ENCODE assay signal across 8 cellular contexts in the genomic region with DNA sequence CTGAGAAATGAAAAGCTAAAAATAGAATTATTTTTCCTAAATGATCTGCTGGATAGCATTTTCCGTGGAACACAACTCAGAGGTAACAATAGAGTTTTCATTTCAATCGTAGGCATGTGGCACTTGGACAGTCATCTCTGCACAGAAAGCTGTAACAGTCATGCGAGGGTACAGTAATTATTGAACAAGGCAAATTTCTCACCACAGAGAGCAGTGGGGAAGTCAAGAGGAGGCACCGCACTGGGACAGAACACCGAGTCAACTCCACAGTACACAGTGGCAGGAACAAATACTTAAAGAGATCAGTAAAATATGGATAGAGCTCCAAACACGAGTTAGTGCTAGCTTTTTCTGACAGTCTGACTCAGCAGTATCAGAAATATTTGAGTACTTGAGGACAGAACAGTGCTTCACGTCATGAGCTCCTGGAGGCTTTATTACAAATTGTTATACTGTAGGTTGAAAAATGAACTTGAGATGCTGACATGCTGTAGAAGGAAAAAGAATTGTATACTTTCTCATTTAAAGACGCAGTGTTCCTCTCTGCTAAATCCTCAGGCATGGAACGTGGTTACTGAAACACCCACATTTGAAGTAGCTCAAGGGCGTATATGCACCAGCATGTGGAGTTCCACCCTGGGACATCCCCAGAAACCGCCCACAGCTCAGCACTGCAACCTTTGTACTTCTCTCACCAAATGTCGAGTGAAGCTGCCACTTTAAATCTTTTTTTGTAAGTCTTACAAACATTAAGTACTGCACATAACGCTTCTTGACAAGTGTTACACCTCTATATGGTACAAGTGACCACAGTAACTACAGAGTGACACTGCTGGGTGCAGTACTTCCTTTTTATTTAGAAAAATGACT. TPM values are rescaled to one million over a fixed set of nuclear protein-coding genes. Genes with fewer than 3 reads are reported as not detected.
DNase-seq lines count a peak whose midpoint lies in the region; ATAC-seq, FAIRE-seq and TF ChIP-seq lines count a peak whose summit lies in the region.

No MANE protein-coding gene starts in this region.

- H3K27me3 ChIP-seq in OCI-LY3 (ENCODE audit: low read depth, low read length) (no peaks in the 10 kb centered on the region), K562 (ENCODE audit: control insufficient read depth in 2 of 2, insufficient read depth in 2 of 2, low read length in 2 of 2) (no peaks in the 10 kb centered on the region)

- TSS peak; percentile 2 for BruUV-seq in K562 (replicated peaks; lab: Mats Ljungman, UMichigan)

- TF ChIP-seq RAD21 in K562 (CRISPR knock-in tag; conservative IDR thresholded peaks at IDR 0.05 in 1 of 2, IDR thresholded peaks at IDR 0.05 in 1 of 2): no peak

- H3K9ac ChIP-seq in OCI-LY3 (ENCODE audit: low read length) (peak overlapping the region; percentile 27; the same call in 1 of the 2 replicates), K562 (ENCODE audit: insufficient read depth in 1 of 2, low read depth in 2 of 2, low read length in 2 of 2) (no peak overlapping the region)

- H3K36me3 ChIP-seq in OCI-LY3 (replicated peaks; ENCODE audit: low read depth, low read length) (peaks cover 85% of the 10 kb centered on the region), K562 (ENCODE audit: control insufficient read depth, insufficient read depth, low read length) (peaks cover 95% of the 10 kb centered on the region)

- H3K27ac ChIP-seq in OCI-LY3 (ENCODE audit: low read length): peak overlapping the region; percentile 73
- no peak overlapping the region for H3K27ac ChIP-seq in K562 (ENCODE audit: extremely low read depth, low read depth, low read length)

- CTCF ChIA-PET in K562 (lab: Yijun Ruan, JAX; ENCODE audit: low intra/inter-chr PET ratio): interaction anchor here (0.7 kb wide), 1 partner anchor 973 kb away, joined by 3 read pairs; no protein-coding TSS in a partner anchor

- H3K4me3 ChIP-seq in OCI-LY3 (ENCODE audit: low read length) (peak overlapping the region; percentile 51), K562 (no peak overlapping the region)

- H3K4me2 ChIP-seq in OCI-LY3 (ENCODE audit: low read length) (peak overlapping the region; percentile 78), K562 (ENCODE audit: insufficient read depth, low read length) (no peak overlapping the region)

- FAIRE-seq in K562 (lab: Jason Lieb, UNC): no peak

- no peak for TF ChIP-seq POLR2A in K562 (conservative IDR thresholded peaks at IDR 0.05)

- no peak for TF ChIP-seq EP300 in K562 (IDR thresholded peaks at IDR 0.05; ENCODE audit: low read length)

- ATAC-seq in GM18870 (IDR thresholded peaks at IDR 0.05; ENCODE audit: unreplicated experiment) (peak; percentile 42), K562 (no peak), HG03280 (IDR thresholded peaks at IDR 0.05; ENCODE audit: unreplicated experiment) (no peak), GM19455 (IDR thresholded peaks at IDR 0.05; ENCODE audit: unreplicated experiment) (no peak)

- H4K20me1 ChIP-seq in OCI-LY3 (ENCODE audit: insufficient read depth, low read length) (peaks cover 67% of the 10 kb centered on the region), K562 (replicated peaks; ENCODE audit: control insufficient read depth, insufficient read depth, low read length) (no peaks in the 10 kb centered on the region; the same call in none of the 2 replicates)

- POLR2A ChIA-PET in K562 (lab: Yijun Ruan, JAX): interaction anchor here (0.6 to 16.6 kb wide), 16 partner anchors 6 to 1749 kb away, joined by 3 to 258 read pairs (median 7); no protein-coding TSS in a partner anchor

- in situ Hi-C loops in K562 (cut with MboI): no loop called here

- peaks cover 42% of the 10 kb centered on the region for H3K4me1 ChIP-seq in OCI-LY3 (ENCODE audit: low read length)
- H3K4me1 ChIP-seq in K562 (replicated peaks in 1 of 2; ENCODE audit: control insufficient read depth in 2 of 2, insufficient read depth in 2 of 2, low read length in 2 of 2): peaks cover 6 to 9% of the 10 kb centered on the region in 2 experiments; a peak in 3 of 5 replicates

- H3K9me3 ChIP-seq in OCI-LY3 (ENCODE audit: insufficient read depth, low read length) (no peaks in the 10 kb centered on the region), K562 (replicated peaks; ENCODE audit: control insufficient read depth, insufficient read depth, low read depth, low read length) (no peaks in the 10 kb centered on the region)

- H3K9me1 ChIP-seq in K562 (ENCODE audit: control insufficient read depth, insufficient read depth, low read length): no peaks in the 10 kb centered on the region

- intact Hi-C loops in K562 (cut with micrococcal nuclease): no loop called here

- no peaks in the 10 kb centered on the region for H3K79me2 ChIP-seq in OCI-LY3 (ENCODE audit: low read length)
- H3K79me2 ChIP-seq in K562 (ENCODE audit: control insufficient read depth, insufficient read depth, low read length): no peaks in the 10 kb centered on the region

- no peak overlapping the region for H2AFZ ChIP-seq in OCI-LY3 (ENCODE audit: low read depth, low read length)
- H2AFZ ChIP-seq in K562 (ENCODE audit: low read depth, low read length): no peak overlapping the region

- 80% methylated on average over 13 of the region's 13 CpGs for WGBS in K562 (ENCODE audit: insufficient coverage, low coverage, missing lambda C conversion rate)

- TF ChIP-seq CTCF in OCI-LY3 (IDR thresholded peaks at IDR 0.05; ENCODE audit: low read depth, low read length) (no peak), K562 (IDR thresholded peaks at IDR 0.05 in 2 of 3, conservative IDR thresholded peaks at IDR 0.05 in 1 of 3; ENCODE audit: insufficient read depth in 2 of 3, low read depth in 1 of 3, low read length in 3 of 3) (no peak)

- no peak for DNase-seq in K562 (ENCODE audit: extremely low read depth in 1 of 4, low spot score in 3 of 4)
- DNase-seq in stimulated activated CD4-positive, alpha-beta T cell treated with anti-CD3 and anti-CD28 coated beads, Interleukin-4, amount 100 ng/mL, for 24 hours: peak; percentile 61
- no peak for DNase-seq in NCI-H446 treated with DMSO at 0.1 percent for 48 hours (lab: John Stamatoyannopoulos, UW)
- no peak for DNase-seq in DMS79 treated with DMSO at 0.1 percent for 48 hours (lab: John Stamatoyannopoulos, UW)

TF ChIP-seq in K562, 482 proteins besides CTCF, POLR2A, EP300 and RAD21 (continues in another document):
- TF ChIP-seq SREBF1 (IDR thresholded peaks at IDR 0.05; ENCODE audit: borderline replicate concordance, low read depth, low read length): no peak
- TF ChIP-seq ZNF76 (CRISPR knock-in tag; IDR thresholded peaks at IDR 0.05; ENCODE audit: borderline replicate concordance): no peak
- no peak for TF ChIP-seq HDGF (IDR thresholded peaks at IDR 0.05)
- no peak for TF ChIP-seq CTBP1 (IDR thresholded peaks at IDR 0.05; ENCODE audit: borderline replicate concordance)
- TF ChIP-seq, protein P1, sequence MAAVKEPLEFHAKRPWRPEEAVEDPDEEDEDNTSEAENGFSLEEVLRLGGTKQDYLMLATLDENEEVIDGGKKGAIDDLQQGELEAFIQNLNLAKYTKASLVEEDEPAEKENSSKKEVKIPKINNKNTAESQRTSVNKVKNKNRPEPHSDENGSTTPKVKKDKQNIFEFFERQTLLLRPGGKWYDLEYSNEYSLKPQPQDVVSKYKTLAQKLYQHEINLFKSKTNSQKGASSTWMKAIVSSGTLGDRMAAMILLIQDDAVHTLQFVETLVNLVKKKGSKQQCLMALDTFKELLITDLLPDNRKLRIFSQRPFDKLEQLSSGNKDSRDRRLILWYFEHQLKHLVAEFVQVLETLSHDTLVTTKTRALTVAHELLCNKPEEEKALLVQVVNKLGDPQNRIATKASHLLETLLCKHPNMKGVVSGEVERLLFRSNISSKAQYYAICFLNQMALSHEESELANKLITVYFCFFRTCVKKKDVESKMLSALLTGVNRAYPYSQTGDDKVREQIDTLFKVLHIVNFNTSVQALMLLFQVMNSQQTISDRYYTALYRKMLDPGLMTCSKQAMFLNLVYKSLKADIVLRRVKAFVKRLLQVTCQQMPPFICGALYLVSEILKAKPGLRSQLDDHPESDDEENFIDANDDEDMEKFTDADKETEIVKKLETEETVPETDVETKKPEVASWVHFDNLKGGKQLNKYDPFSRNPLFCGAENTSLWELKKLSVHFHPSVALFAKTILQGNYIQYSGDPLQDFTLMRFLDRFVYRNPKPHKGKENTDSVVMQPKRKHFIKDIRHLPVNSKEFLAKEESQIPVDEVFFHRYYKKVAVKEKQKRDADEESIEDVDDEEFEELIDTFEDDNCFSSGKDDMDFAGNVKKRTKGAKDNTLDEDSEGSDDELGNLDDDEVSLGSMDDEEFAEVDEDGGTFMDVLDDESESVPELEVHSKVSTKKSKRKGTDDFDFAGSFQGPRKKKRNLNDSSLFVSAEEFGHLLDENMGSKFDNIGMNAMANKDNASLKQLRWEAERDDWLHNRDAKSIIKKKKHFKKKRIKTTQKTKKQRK (IDR thresholded peaks at IDR 0.05; ENCODE audit: borderline replicate concordance, low read depth, low read length): no peak

RNA-seq across cellular contexts. Expression of a gene that starts 27.4 kb away (rescaled TPM):
- 4.4 and 6.2 TPM in 2 replicates for total RNA-seq in K562 (2011; cell fraction: chromatin; rRNA removed; ENCODE audit: low replicate concordance)
- 3.0 TPM in 2 replicates for total RNA-seq in K562 (2011; cell fraction: nucleolus; rRNA removed)
- total RNA-seq in K562 (2011; cell fraction: nucleoplasm; rRNA removed): 4.6 and 4.7 TPM in 2 replicates
- 0.18 and 0.49 TPM in 2 replicates for total RNA-seq in K562 (2014; rRNA removed)
- 0.41 and 0.47 TPM in 2 replicates for total RNA-seq in K562 (2014; rRNA removed; fragmentation: Illumina TruSeq; extraction: Trizol)
- total RNA-seq in K562 (2015; rRNA removed; fragmentation: Illumina TruSeq; extraction: Trizol): 0.15 and 0.25 TPM in 2 replicates
- 0.53 and 0.54 TPM in 2 replicates for total RNA-seq in K562 (2021)
- polyA plus RNA-seq in K562 (2011; rRNA removed): 2.2 and 2.4 TPM in 2 replicates
- 0.63 and 1.4 TPM in 2 replicates for polyA plus RNA-seq in K562 (2011; cell fraction: cytosol; rRNA removed)
- 1.9 and 2.6 TPM in 2 replicates for polyA plus RNA-seq in K562 (2011; cell fraction: nucleus; rRNA removed)
- 0.59 and 4.0 TPM in 2 replicates for polyA plus RNA-seq in K562 (2012)
- polyA plus RNA-seq in K562 (2014; fragmentation: Illumina TruSeq; extraction: Trizol): 0.46 TPM in 2 replicates
- under 1 TPM; 0.07 to 0.10 TPM for polyA plus RNA-seq in K562 (2014; fragmentation: Nextera tagmentation; extraction: Ambion mirVana)
- 0.36 and 1.7 TPM in 2 replicates for polyA plus RNA-seq in K562 (2014; rRNA removed)
- 1.4 and 3.0 TPM in 2 replicates for polyA minus RNA-seq in K562 (2011; rRNA and poly(A)+ RNA removed)
- polyA minus RNA-seq in K562 (2011; cell fraction: cytosol; rRNA and poly(A)+ RNA removed): 0.46 and 0.67 TPM in 2 replicates
- polyA minus RNA-seq in K562 (2011; cell fraction: nucleus; rRNA and poly(A)+ RNA removed): 0.67 and 1.00 TPM in 2 replicates
